23 cellular contexts compared by ENCODE assay signal in genomic region chr20:44231193-44231592, GRCh38. TPM values are rescaled to one million over a fixed set of nuclear protein-coding genes. Genes with fewer than 3 reads are reported as not detected.
A peak's percentile ranks its signal among the peaks of the same experiment; 100 is the strongest.
DNase-seq lines count a peak whose midpoint lies in the region; ATAC-seq and TF ChIP-seq lines count a peak whose summit lies in the region.
"Had no signal": no experiment of that assay in that cellular context is flagged by ENCODE, and none has a peak within 500 bp of the region (broad histone marks: within the 10 kb centered on the region; RNA-seq: fewer than 3 reads in every experiment).

No MANE protein-coding gene starts in this region.

- no peak overlapping the region for H3K27ac ChIP-seq in endodermal cell (ENCODE audit: low read depth, low read length)
- H3K27ac ChIP-seq: spleen, thyroid gland had no signal

- peak; percentile 71 for ATAC-seq in stimulated activated naive CD8-positive, alpha-beta T cell treated with anti-CD3 and anti-CD28 coated beads, Interleukin-15, Interleukin-2, amounts not matched to agents 100 U/mL and 50 U/mL, for 24 hours
- ATAC-seq in stimulated activated naive CD8-positive, alpha-beta T cell treated with anti-CD3 and anti-CD28 coated beads, Interleukin-15, amount 100 ng/mL, for 72 hours, result no peak
- peak; percentile 37 for ATAC-seq in stimulated activated effector memory CD8-positive, alpha-beta T cell treated with anti-CD3 and anti-CD28 coated beads, Interleukin-12 subunit alpha, Interleukin-12 subunit beta, amount 100 ng/mL, for 72 hours
- ATAC-seq in SK-N-SH treated with all-trans-retinoic acid at 6 μM for 48 hours, result no peak

- no peaks in the 10 kb centered on the region for H3K9me3 ChIP-seq in endodermal cell (ENCODE audit: control insufficient read depth, low read length)
- H3K9me3 ChIP-seq: spleen, thyroid gland had no signal

- peaks cover 3% of the 10 kb centered on the region for H3K4me1 ChIP-seq in endodermal cell (ENCODE audit: control insufficient read depth, insufficient read depth, low read length)
- H3K4me1 ChIP-seq: spleen, thyroid gland had no signal

- no peak for DNase-seq in stimulated activated naive CD8-positive, alpha-beta T cell treated with anti-CD3 and anti-CD28 coated beads, Interleukin-15, Interleukin-2, amounts not matched to agents 100 U/mL and 50 U/mL, for 24 hours
- DNase-seq in stimulated activated naive CD8-positive, alpha-beta T cell treated with anti-CD3 and anti-CD28 coated beads, Interleukin-15, amount 100 ng/mL, for 72 hours, result no peak
- DNase-seq in M059J (ENCODE audit: low read depth) (peak; percentile 82), endodermal cell (peak; percentile 59), ureter (ENCODE audit: low spot score) (no peak), HuH-7 (ENCODE audit: low spot score) (no peak)
- no peak for DNase-seq in stimulated activated effector memory CD8-positive, alpha-beta T cell treated with anti-CD3 and anti-CD28 coated beads, Interleukin-12 subunit alpha, Interleukin-12 subunit beta, amount 100 ng/mL, for 72 hours (ENCODE audit: low spot score in 2 of 2)
- DNase-seq: activated naive CD8-positive, alpha-beta T cell treated with anti-CD3 and anti-CD28 coated beads, Interleukin-2, amount 10 ng/mL, durations not matched to agents 7 days and 5 days; CD4-positive, CD25-positive, alpha-beta regulatory T cell; effector CD4-positive, alpha-beta T cell; hypothalamus; MM.1S; NCI-H1417 treated with DMSO at 0.1 percent for 48 hours; NCI-H526; nucleus accumbens; spleen; stimulated activated CD4-positive, alpha-beta T cell treated with anti-CD3 and anti-CD28 coated beads, Interleukin-4, amount 100 ng/mL, for 1 hour; stimulated activated naive CD4-positive, alpha-beta T cell treated with Interleukin-2 at 50 U/mL for 16 hours; SW 1271; thyroid gland had no signal

- peak overlapping the region in 1 of 2 donors; percentile 23 for H3K27ac Mint-ChIP-seq in stimulated activated naive CD8-positive, alpha-beta T cell treated with anti-CD3 and anti-CD28 coated beads, Interleukin-15, amount 100 ng/mL, for 72 hours
- peak overlapping the region; percentile 5 for H3K27ac Mint-ChIP-seq in endodermal cell
- no peak overlapping the region for H3K27ac Mint-ChIP-seq in stimulated activated effector memory CD8-positive, alpha-beta T cell treated with anti-CD3 and anti-CD28 coated beads, Interleukin-12 subunit alpha, Interleukin-12 subunit beta, amount 100 ng/mL, for 72 hours
- H3K27ac Mint-ChIP-seq: activated naive CD8-positive, alpha-beta T cell treated with anti-CD3 and anti-CD28 coated beads, Interleukin-2, amount 10 ng/mL, durations not matched to agents 7 days and 5 days had no signal

- 60 to 85% methylated on average over 1 to 7 of the region's 7 CpGs for WGBS in endodermal cell (ENCODE audit: insufficient coverage in 1 of 2, insufficient read length in 1 of 2), 2 experiments

- no peak overlapping the region for H3K9ac ChIP-seq in endodermal cell (ENCODE audit: extremely low read depth, low read length, poor library complexity, severe bottlenecking)

- no peaks in the 10 kb centered on the region for H3K27me3 ChIP-seq in endodermal cell (ENCODE audit: control insufficient read depth, insufficient read depth, low read length, poor library complexity, severe bottlenecking)
- H3K27me3 ChIP-seq: spleen, thyroid gland had no signal

- H3K36me3 Mint-ChIP-seq in endodermal cell (ENCODE audit: low read depth), result no peaks in the 10 kb centered on the region
- no peaks in the 10 kb centered on the region for H3K36me3 Mint-ChIP-seq in stimulated activated effector memory CD8-positive, alpha-beta T cell treated with anti-CD3 and anti-CD28 coated beads, Interleukin-12 subunit alpha, Interleukin-12 subunit beta, amount 100 ng/mL, for 72 hours
- H3K36me3 Mint-ChIP-seq: activated naive CD8-positive, alpha-beta T cell treated with anti-CD3 and anti-CD28 coated beads, Interleukin-2, amount 10 ng/mL, durations not matched to agents 7 days and 5 days; CD4-positive, CD25-positive, alpha-beta regulatory T cell had no signal

- H3K4me1 Mint-ChIP-seq in stimulated activated naive CD8-positive, alpha-beta T cell treated with anti-CD3 and anti-CD28 coated beads, Interleukin-15, amount 100 ng/mL, for 72 hours, result peaks cover 10% of the 10 kb centered on the region
- H3K4me1 Mint-ChIP-seq in endodermal cell, result peaks cover 15% of the 10 kb centered on the region
- H3K4me1 Mint-ChIP-seq in stimulated activated effector memory CD8-positive, alpha-beta T cell treated with anti-CD3 and anti-CD28 coated beads, Interleukin-12 subunit alpha, Interleukin-12 subunit beta, amount 100 ng/mL, for 72 hours, result peaks cover 6% of the 10 kb centered on the region

- no peak overlapping the region for H3K4me3 Mint-ChIP-seq in stimulated activated naive CD8-positive, alpha-beta T cell treated with anti-CD3 and anti-CD28 coated beads, Interleukin-15, amount 100 ng/mL, for 72 hours
- no peak overlapping the region for H3K4me3 Mint-ChIP-seq in endodermal cell
- no peak overlapping the region for H3K4me3 Mint-ChIP-seq in stimulated activated effector memory CD8-positive, alpha-beta T cell treated with anti-CD3 and anti-CD28 coated beads, Interleukin-12 subunit alpha, Interleukin-12 subunit beta, amount 100 ng/mL, for 72 hours
- H3K4me3 Mint-ChIP-seq: activated naive CD8-positive, alpha-beta T cell treated with anti-CD3 and anti-CD28 coated beads, Interleukin-2, amount 10 ng/mL, durations not matched to agents 7 days and 5 days; CD4-positive, CD25-positive, alpha-beta regulatory T cell had no signal

- TF ChIP-seq CTCF in endodermal cell (conservative IDR thresholded peaks at IDR 0.05), result no peak

- H3K27me3 Mint-ChIP-seq in stimulated activated naive CD8-positive, alpha-beta T cell treated with anti-CD3 and anti-CD28 coated beads, Interleukin-15, amount 100 ng/mL, for 72 hours, result no peaks in the 10 kb centered on the region
- H3K27me3 Mint-ChIP-seq in endodermal cell (ENCODE audit: insufficient read depth), result no peaks in the 10 kb centered on the region
- H3K27me3 Mint-ChIP-seq: activated naive CD8-positive, alpha-beta T cell treated with anti-CD3 and anti-CD28 coated beads, Interleukin-2, amount 10 ng/mL, durations not matched to agents 7 days and 5 days had no signal

- no peaks in the 10 kb centered on the region for H3K36me3 ChIP-seq in endodermal cell (ENCODE audit: control insufficient read depth, insufficient read depth, low read length)
- H3K36me3 ChIP-seq: spleen, thyroid gland had no signal

- H3K9me3 Mint-ChIP-seq in stimulated activated naive CD8-positive, alpha-beta T cell treated with anti-CD3 and anti-CD28 coated beads, Interleukin-15, amount 100 ng/mL, for 72 hours, result no peaks in the 10 kb centered on the region
- H3K9me3 Mint-ChIP-seq in endodermal cell, result no peaks in the 10 kb centered on the region
- no peaks in the 10 kb centered on the region for H3K9me3 Mint-ChIP-seq in stimulated activated effector memory CD8-positive, alpha-beta T cell treated with anti-CD3 and anti-CD28 coated beads, Interleukin-12 subunit alpha, Interleukin-12 subunit beta, amount 100 ng/mL, for 72 hours
- H3K9me3 Mint-ChIP-seq: activated naive CD8-positive, alpha-beta T cell treated with anti-CD3 and anti-CD28 coated beads, Interleukin-2, amount 10 ng/mL, durations not matched to agents 7 days and 5 days; CD4-positive, CD25-positive, alpha-beta regulatory T cell had no signal

- no peak overlapping the region for H3K4me3 ChIP-seq in endodermal cell (ENCODE audit: low read length)
- H3K4me3 ChIP-seq: lung, spleen, thyroid gland had no signal

TF ChIP-seq in SK-N-SH treated with all-trans-retinoic acid at 6 μM for 48 hours, 23 proteins besides CTCF, POLR2A, EP300 and RAD21 (continues in another document):
- no peak for TF ChIP-seq CSDC2 (CRISPR knock-in tag; IDR thresholded peaks at IDR 0.05)
- TF ChIP-seq, protein P1, sequence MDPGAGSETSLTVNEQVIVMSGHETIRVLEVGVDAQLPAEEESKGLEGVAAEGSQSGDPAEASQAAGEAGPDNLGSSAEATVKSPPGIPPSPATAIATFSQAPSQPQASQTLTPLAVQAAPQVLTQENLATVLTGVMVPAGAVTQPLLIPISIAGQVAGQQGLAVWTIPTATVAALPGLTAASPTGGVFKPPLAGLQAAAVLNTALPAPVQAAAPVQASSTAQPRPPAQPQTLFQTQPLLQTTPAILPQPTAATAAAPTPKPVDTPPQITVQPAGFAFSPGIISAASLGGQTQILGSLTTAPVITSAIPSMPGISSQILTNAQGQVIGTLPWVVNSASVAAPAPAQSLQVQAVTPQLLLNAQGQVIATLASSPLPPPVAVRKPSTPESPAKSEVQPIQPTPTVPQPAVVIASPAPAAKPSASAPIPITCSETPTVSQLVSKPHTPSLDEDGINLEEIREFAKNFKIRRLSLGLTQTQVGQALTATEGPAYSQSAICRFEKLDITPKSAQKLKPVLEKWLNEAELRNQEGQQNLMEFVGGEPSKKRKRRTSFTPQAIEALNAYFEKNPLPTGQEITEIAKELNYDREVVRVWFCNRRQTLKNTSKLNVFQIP (CRISPR knock-in tag; IDR thresholded peaks at IDR 0.05; ENCODE audit: borderline replicate concordance, low read depth), result no peak
- TF ChIP-seq ZNF8 (CRISPR knock-in tag; IDR thresholded peaks at IDR 0.05), result no peak

RNA-seq across cellular contexts. Expression of gene GDAP1L1, which starts 15.9 kb away (rescaled TPM):
- 0.42 TPM in 1 of 2 replicates, not detected in the other for total RNA-seq in M059J (2014; rRNA removed; shearing (Covaris generic))
- total RNA-seq in endodermal cell (1 to 10 TPM in 1 of 2 donors, not detected in 1; 1.9 TPM), ureter (not detected)
- polyA plus RNA-seq in endodermal cell (2013, experiment 1 of 2), result 14.1 TPM
- 13.1 TPM for polyA plus RNA-seq in endodermal cell (2013, experiment 2 of 2)
- total RNA-seq: activated naive CD8-positive, alpha-beta T cell treated with anti-CD3 and anti-CD28 coated beads, Interleukin-2, amount 10 ng/mL, durations not matched to agents 7 days and 5 days; CD4-positive, CD25-positive, alpha-beta regulatory T cell; lung; spleen had no signal
- polyA plus RNA-seq: esophagus, spleen had no signal

RNA-seq across cellular contexts. Expression of gene OSER1, which starts 20.6 kb away (rescaled TPM):
- total RNA-seq in M059J (2014; rRNA removed; shearing (Covaris generic)), result 77.3 and 83.3 TPM in 2 replicates
- total RNA-seq in endodermal cell (10 to 100 TPM; 34.2 to 38.7 TPM), ureter (24.4 TPM)
- 41.1 TPM for polyA plus RNA-seq in endodermal cell (2013, experiment 1 of 2)
- 40.1 TPM for polyA plus RNA-seq in endodermal cell (2013, experiment 2 of 2)

RNA-seq across cellular contexts. Expression of gene JPH2, which starts 44.2 kb away (rescaled TPM):
- 16.4 and 39.3 TPM in 2 replicates for total RNA-seq in M059J (2014; rRNA removed; shearing (Covaris generic))
- total RNA-seq in endodermal cell, result 1 to 10 TPM in 1 of 2 donors, under 1 TPM in 1; 0.86 to 1.0 TPM
- 2.0 TPM for polyA plus RNA-seq in endodermal cell (2013, experiment 1 of 2)
- polyA plus RNA-seq in endodermal cell (2013, experiment 2 of 2), result 2.2 TPM
- 35.2 TPM for total RNA-seq in ureter
- total RNA-seq: CD4-positive, CD25-positive, alpha-beta regulatory T cell had no signal
- polyA plus RNA-seq: CD4-positive, CD25-positive, alpha-beta regulatory T cell had no signal

Comparison
In these comparisons a context has a peak if more than half of its experiments do, and no peak if none do; other contexts are left out.
1. ATAC-seq: peak in stimulated activated naive CD8-positive, alpha-beta T cell treated with anti-CD3 and anti-CD28 coated beads, Interleukin-15, Interleukin-2, amounts not matched to agents 100 U/mL and 50 U/mL, for 24 hours (single experiment) and stimulated activated effector memory CD8-positive, alpha-beta T cell treated with anti-CD3 and anti-CD28 coated beads, Interleukin-12 subunit alpha, Interleukin-12 subunit beta, amount 100 ng/mL, for 72 hours (single experiment); none in stimulated activated naive CD8-positive, alpha-beta T cell treated with anti-CD3 and anti-CD28 coated beads, Interleukin-15, amount 100 ng/mL, for 72 hours (single experiment) and SK-N-SH treated with all-trans-retinoic acid at 6 μM for 48 hours (single experiment).
2. DNase-seq: peak in M059J (single experiment) and endodermal cell (single experiment); none in stimulated activated naive CD8-positive, alpha-beta T cell treated with anti-CD3 and anti-CD28 coated beads, Interleukin-15, Interleukin-2, amounts not matched to agents 100 U/mL and 50 U/mL, for 24 hours (single experiment), stimulated activated naive CD8-positive, alpha-beta T cell treated with anti-CD3 and anti-CD28 coated beads, Interleukin-15, amount 100 ng/mL, for 72 hours (0 of 2), stimulated activated effector memory CD8-positive, alpha-beta T cell treated with anti-CD3 and anti-CD28 coated beads, Interleukin-12 subunit alpha, Interleukin-12 subunit beta, amount 100 ng/mL, for 72 hours (0 of 2), ureter (single experiment) and HuH-7 (single experiment).